Comparison of ENCODE assay signal across 8 cellular contexts in genomic region chr19:42244452-42245220, GRCh38.
A peak's percentile ranks its signal among the peaks of the same experiment; 100 is the strongest.
DNase-seq lines count a peak whose midpoint lies in the region; ATAC-seq, FAIRE-seq and TF ChIP-seq lines count a peak whose summit lies in the region.

No MANE protein-coding gene starts in this region.

- H3K27me3 Mint-ChIP-seq in central memory CD8-positive, alpha-beta T cell, result no peaks in the 10 kb centered on the region

- ATAC-seq in GM18511 (IDR thresholded peaks at IDR 0.05; ENCODE audit: unreplicated experiment) (peak; percentile 27), HG03108 (IDR thresholded peaks at IDR 0.05; ENCODE audit: unreplicated experiment) (peak; percentile 33)
- ATAC-seq in central memory CD8-positive, alpha-beta T cell (replicated peaks; ENCODE audit: extremely low read depth, poor library complexity, severe bottlenecking), result peak; percentile 26

- DNase-seq in NCI-H2227 treated with DMSO at 0.1 percent for 48 hours (lab: John Stamatoyannopoulos, UW), result peak; percentile 100
- DNase-seq in activated CD4-positive, CD25-positive, alpha-beta regulatory T cell (lab: John Stamatoyannopoulos, UW), result peak; percentile 75 to 82 (median 80)
- DNase-seq in central memory CD8-positive, alpha-beta T cell (ENCODE audit: low spot score in 2 of 2), result peak; percentile 77 to 87
- peak; percentile 86 to 87 for DNase-seq in stimulated activated CD4-positive, alpha-beta T cell treated with anti-CD3 and anti-CD28 coated beads, Interleukin-12 subunit alpha, Interleukin-12 subunit beta, amount 100 ng/mL, for 24 hours (ENCODE audit: low read depth in 2 of 2)

- peak; percentile 90 for TF ChIP-seq CTCF in 22Rv1 (IDR thresholded peaks at IDR 0.05)

- peaks cover 43% of the 10 kb centered on the region for H3K36me3 Mint-ChIP-seq in central memory CD8-positive, alpha-beta T cell (ENCODE audit: insufficient read depth)

- no peaks in the 10 kb centered on the region for H3K9me3 Mint-ChIP-seq in central memory CD8-positive, alpha-beta T cell

- peak overlapping the region; percentile 95 for H3K27ac ChIP-seq in 22Rv1

- H3K27ac Mint-ChIP-seq in central memory CD8-positive, alpha-beta T cell (ENCODE audit: low read depth), result peak overlapping the region; percentile 94

- peaks cover 29% of the 10 kb centered on the region for H3K4me1 Mint-ChIP-seq in central memory CD8-positive, alpha-beta T cell

- H3K4me3 Mint-ChIP-seq in central memory CD8-positive, alpha-beta T cell, result peak overlapping the region; percentile 80

- FAIRE-seq in islet of Langerhans (lab: Jason Lieb, UNC), result peak; percentile 33

Comparison
In these comparisons a context has a peak if more than half of its experiments do, and no peak if none do; other contexts are left out.
1. Peak in every context shown above with its lines: DNase-seq, ATAC-seq and H3K27ac ChIP-seq.